ENCODE assay signal across 1 cellular context in the genomic region with DNA sequence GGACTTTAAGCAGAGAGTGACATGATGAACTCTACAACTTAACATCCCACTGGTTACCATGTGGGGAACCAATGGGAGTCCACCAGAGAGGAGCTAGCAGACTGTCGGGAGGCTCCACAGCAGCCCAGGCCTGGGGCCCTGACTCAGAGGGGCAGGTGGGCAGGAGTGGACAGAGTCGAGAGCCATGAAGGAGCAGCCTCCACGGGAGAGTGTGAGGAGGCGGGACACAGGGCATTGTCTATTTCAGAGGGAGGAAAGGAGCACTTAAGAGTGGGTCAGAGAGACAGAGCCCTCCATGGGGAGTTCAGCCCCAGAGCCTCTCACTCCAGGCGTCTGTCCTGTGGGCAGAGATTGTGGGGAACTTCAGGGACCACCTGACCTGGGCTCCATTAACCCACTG.
TF ChIP-seq lines count a peak whose summit lies in the region.

No MANE protein-coding gene starts in this region.

TF ChIP-seq in HepG2, 621 proteins besides CTCF, POLR2A, EP300 and RAD21 (continued from another document):
- TF ChIP-seq, protein P1, sequence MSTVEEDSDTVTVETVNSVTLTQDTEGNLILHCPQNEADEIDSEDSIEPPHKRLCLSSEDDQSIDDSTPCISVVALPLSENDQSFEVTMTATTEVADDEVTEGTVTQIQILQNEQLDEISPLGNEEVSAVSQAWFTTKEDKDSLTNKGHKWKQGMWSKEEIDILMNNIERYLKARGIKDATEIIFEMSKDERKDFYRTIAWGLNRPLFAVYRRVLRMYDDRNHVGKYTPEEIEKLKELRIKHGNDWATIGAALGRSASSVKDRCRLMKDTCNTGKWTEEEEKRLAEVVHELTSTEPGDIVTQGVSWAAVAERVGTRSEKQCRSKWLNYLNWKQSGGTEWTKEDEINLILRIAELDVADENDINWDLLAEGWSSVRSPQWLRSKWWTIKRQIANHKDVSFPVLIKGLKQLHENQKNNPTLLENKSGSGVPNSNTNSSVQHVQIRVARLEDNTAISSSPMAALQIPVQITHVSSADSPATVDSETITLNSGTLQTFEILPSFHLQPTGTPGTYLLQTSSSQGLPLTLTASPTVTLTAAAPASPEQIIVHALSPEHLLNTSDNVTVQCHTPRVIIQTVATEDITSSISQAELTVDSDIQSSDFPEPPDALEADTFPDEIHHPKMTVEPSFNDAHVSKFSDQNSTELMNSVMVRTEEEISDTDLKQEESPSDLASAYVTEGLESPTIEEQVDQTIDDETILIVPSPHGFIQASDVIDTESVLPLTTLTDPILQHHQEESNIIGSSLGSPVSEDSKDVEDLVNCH (CRISPR knock-in tag; IDR thresholded peaks at IDR 0.05): no peak
- TF ChIP-seq TAF15 (IDR thresholded peaks at IDR 0.05; ENCODE audit: low read depth, low read length, poor library complexity, severe bottlenecking) (no peak), DR1 (CRISPR knock-in tag; IDR thresholded peaks at IDR 0.05) (no peak), CREB1 (IDR thresholded peaks at IDR 0.05) (no peak), CREB1 (CRISPR knock-in tag; IDR thresholded peaks at IDR 0.05) (no peak), ZFX (CRISPR knock-in tag; IDR thresholded peaks at IDR 0.05; ENCODE audit: low read depth) (no peak)
- TF ChIP-seq, protein P2, sequence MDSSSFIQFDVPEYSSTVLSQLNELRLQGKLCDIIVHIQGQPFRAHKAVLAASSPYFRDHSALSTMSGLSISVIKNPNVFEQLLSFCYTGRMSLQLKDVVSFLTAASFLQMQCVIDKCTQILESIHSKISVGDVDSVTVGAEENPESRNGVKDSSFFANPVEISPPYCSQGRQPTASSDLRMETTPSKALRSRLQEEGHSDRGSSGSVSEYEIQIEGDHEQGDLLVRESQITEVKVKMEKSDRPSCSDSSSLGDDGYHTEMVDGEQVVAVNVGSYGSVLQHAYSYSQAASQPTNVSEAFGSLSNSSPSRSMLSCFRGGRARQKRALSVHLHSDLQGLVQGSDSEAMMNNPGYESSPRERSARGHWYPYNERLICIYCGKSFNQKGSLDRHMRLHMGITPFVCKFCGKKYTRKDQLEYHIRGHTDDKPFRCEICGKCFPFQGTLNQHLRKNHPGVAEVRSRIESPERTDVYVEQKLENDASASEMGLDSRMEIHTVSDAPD (CRISPR knock-in tag; IDR thresholded peaks at IDR 0.05): no peak
- TF ChIP-seq, protein P3, sequence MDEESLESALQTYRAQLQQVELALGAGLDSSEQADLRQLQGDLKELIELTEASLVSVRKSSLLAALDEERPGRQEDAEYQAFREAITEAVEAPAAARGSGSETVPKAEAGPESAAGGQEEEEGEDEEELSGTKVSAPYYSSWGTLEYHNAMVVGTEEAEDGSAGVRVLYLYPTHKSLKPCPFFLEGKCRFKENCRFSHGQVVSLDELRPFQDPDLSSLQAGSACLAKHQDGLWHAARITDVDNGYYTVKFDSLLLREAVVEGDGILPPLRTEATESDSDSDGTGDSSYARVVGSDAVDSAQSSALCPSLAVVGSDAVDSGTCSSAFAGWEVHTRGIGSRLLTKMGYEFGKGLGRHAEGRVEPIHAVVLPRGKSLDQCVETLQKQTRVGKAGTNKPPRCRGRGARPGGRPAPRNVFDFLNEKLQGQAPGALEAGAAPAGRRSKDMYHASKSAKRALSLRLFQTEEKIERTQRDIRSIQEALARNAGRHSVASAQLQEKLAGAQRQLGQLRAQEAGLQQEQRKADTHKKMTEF (CRISPR knock-in tag; IDR thresholded peaks at IDR 0.05): no peak
- TF ChIP-seq, protein P4, sequence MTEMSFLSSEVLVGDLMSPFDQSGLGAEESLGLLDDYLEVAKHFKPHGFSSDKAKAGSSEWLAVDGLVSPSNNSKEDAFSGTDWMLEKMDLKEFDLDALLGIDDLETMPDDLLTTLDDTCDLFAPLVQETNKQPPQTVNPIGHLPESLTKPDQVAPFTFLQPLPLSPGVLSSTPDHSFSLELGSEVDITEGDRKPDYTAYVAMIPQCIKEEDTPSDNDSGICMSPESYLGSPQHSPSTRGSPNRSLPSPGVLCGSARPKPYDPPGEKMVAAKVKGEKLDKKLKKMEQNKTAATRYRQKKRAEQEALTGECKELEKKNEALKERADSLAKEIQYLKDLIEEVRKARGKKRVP (CRISPR knock-in tag; IDR thresholded peaks at IDR 0.05): no peak
- TF ChIP-seq, protein P5, sequence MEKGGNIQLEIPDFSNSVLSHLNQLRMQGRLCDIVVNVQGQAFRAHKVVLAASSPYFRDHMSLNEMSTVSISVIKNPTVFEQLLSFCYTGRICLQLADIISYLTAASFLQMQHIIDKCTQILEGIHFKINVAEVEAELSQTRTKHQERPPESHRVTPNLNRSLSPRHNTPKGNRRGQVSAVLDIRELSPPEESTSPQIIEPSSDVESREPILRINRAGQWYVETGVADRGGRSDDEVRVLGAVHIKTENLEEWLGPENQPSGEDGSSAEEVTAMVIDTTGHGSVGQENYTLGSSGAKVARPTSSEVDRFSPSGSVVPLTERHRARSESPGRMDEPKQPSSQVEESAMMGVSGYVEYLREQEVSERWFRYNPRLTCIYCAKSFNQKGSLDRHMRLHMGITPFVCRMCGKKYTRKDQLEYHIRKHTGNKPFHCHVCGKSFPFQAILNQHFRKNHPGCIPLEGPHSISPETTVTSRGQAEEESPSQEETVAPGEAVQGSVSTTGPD (CRISPR knock-in tag; IDR thresholded peaks at IDR 0.05): no peak
